1 cellular context compared by ENCODE assay signal in the genomic region with DNA sequence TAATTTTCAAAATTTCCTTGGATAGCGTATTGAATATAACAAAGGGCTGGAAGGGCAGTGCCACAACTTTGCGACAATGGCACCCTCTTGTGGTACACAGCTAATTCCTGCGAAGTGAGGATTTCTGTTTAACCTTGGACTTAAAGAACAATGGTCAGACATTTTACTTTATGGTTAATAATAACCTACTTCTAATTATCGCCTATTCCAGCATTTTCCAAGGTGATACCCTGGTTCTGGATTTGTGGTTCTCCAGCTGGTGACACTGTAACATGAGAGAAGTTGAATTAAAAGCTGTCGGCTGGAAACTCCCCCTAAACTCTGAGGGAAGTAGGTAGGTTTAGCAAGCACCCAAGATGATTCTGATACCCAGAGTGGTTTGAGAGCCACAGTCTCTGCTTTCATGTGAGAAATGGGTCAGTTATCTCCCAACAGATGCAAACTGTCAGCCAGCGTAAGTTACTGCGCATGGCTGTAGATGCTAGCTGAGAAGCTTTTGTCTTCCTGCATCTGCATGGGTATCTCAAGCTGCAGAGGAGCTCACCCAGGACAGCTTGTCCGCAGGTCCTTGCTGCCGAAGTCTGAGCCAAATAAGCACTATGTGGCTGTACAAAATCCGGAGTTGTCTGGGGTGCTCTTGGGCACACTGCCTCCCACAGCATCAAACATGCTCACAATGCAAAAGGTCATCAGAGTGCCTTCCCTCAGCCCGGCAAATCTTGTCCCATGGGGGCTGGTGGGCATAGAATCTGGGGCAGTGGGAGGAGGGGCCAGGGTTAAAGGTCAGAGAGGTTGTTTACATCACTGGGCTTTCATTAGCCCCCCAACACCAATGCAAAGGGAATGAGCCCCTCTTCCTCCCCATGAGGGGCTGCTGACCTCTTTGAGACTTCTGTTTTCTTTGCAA.
TF ChIP-seq lines count a peak whose summit lies in the region.

No MANE protein-coding gene starts in this region.

TF ChIP-seq in K562, 482 proteins besides CTCF, POLR2A, EP300 and RAD21 (continued from another document):
- TF ChIP-seq, protein P1, sequence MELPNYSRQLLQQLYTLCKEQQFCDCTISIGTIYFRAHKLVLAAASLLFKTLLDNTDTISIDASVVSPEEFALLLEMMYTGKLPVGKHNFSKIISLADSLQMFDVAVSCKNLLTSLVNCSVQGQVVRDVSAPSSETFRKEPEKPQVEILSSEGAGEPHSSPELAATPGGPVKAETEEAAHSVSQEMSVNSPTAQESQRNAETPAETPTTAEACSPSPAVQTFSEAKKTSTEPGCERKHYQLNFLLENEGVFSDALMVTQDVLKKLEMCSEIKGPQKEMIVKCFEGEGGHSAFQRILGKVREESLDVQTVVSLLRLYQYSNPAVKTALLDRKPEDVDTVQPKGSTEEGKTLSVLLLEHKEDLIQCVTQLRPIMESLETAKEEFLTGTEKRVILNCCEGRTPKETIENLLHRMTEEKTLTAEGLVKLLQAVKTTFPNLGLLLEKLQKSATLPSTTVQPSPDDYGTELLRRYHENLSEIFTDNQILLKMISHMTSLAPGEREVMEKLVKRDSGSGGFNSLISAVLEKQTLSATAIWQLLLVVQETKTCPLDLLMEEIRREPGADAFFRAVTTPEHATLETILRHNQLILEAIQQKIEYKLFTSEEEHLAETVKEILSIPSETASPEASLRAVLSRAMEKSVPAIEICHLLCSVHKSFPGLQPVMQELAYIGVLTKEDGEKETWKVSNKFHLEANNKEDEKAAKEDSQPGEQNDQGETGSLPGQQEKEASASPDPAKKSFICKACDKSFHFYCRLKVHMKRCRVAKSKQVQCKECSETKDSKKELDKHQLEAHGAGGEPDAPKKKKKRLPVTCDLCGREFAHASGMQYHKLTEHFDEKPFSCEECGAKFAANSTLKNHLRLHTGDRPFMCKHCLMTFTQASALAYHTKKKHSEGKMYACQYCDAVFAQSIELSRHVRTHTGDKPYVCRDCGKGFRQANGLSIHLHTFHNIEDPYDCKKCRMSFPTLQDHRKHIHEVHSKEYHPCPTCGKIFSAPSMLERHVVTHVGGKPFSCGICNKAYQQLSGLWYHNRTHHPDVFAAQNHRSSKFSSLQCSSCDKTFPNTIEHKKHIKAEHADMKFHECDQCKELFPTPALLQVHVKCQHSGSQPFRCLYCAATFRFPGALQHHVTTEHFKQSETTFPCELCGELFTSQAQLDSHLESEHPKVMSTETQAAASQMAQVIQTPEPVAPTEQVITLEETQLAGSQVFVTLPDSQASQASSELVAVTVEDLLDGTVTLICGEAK (IDR thresholded peaks at IDR 0.05), result no peak
- TF ChIP-seq, protein P1 (CRISPR knock-in tag; IDR thresholded peaks at IDR 0.05), result no peak
- no peak for TF ChIP-seq RUNX1 (IDR thresholded peaks at IDR 0.05; ENCODE audit: low read depth)
- no peak for TF ChIP-seq ZNF263 (CRISPR knock-in tag; IDR thresholded peaks at IDR 0.05; ENCODE audit: borderline replicate concordance)
- no peak for TF ChIP-seq BCL6 (CRISPR knock-in tag; IDR thresholded peaks at IDR 0.05)
- TF ChIP-seq RBM34 (IDR thresholded peaks at IDR 0.05; ENCODE audit: borderline replicate concordance, insufficient read depth, low read length), result no peak
- TF ChIP-seq, protein P2, sequence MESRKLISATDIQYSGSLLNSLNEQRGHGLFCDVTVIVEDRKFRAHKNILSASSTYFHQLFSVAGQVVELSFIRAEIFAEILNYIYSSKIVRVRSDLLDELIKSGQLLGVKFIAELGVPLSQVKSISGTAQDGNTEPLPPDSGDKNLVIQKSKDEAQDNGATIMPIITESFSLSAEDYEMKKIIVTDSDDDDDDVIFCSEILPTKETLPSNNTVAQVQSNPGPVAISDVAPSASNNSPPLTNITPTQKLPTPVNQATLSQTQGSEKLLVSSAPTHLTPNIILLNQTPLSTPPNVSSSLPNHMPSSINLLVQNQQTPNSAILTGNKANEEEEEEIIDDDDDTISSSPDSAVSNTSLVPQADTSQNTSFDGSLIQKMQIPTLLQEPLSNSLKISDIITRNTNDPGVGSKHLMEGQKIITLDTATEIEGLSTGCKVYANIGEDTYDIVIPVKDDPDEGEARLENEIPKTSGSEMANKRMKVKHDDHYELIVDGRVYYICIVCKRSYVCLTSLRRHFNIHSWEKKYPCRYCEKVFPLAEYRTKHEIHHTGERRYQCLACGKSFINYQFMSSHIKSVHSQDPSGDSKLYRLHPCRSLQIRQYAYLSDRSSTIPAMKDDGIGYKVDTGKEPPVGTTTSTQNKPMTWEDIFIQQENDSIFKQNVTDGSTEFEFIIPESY (CRISPR knock-in tag; IDR thresholded peaks at IDR 0.05), result 0 out of 2 replicates have a peak, but pooled peaks have one; percentile 14
- TF ChIP-seq CHCHD3 (CRISPR knock-in tag; IDR thresholded peaks at IDR 0.05), result no peak
- no peak for TF ChIP-seq NFRKB (IDR thresholded peaks at IDR 0.05; ENCODE audit: low read depth)
- TF ChIP-seq, protein P3, sequence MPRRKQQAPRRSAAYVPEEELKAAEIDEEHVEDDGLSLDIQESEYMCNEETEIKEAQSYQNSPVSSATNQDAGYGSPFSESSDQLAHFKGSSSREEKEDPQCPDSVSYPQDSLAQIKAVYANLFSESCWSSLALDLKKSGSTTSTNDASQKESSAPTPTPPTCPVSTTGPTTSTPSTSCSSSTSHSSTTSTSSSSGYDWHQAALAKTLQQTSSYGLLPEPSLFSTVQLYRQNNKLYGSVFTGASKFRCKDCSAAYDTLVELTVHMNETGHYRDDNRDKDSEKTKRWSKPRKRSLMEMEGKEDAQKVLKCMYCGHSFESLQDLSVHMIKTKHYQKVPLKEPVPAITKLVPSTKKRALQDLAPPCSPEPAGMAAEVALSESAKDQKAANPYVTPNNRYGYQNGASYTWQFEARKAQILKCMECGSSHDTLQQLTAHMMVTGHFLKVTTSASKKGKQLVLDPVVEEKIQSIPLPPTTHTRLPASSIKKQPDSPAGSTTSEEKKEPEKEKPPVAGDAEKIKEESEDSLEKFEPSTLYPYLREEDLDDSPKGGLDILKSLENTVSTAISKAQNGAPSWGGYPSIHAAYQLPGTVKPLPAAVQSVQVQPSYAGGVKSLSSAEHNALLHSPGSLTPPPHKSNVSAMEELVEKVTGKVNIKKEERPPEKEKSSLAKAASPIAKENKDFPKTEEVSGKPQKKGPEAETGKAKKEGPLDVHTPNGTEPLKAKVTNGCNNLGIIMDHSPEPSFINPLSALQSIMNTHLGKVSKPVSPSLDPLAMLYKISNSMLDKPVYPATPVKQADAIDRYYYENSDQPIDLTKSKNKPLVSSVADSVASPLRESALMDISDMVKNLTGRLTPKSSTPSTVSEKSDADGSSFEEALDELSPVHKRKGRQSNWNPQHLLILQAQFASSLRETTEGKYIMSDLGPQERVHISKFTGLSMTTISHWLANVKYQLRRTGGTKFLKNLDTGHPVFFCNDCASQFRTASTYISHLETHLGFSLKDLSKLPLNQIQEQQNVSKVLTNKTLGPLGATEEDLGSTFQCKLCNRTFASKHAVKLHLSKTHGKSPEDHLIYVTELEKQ (CRISPR knock-in tag; IDR thresholded peaks at IDR 0.05), result no peak
- no peak for TF ChIP-seq ESRRB (CRISPR knock-in tag; IDR thresholded peaks at IDR 0.05; ENCODE audit: borderline replicate concordance)
- TF ChIP-seq ZNF3 (CRISPR knock-in tag; IDR thresholded peaks at IDR 0.05), result no peak
- TF ChIP-seq ZNF561 (CRISPR knock-in tag; conservative IDR thresholded peaks at IDR 0.05), result no peak
- TF ChIP-seq HDAC3 (IDR thresholded peaks at IDR 0.05; ENCODE audit: borderline replicate concordance, partially characterized antibody), result no peak
- TF ChIP-seq SMC3 (conservative IDR thresholded peaks at IDR 0.05; ENCODE audit: insufficient read depth, low read depth, low read length), result peak; percentile 90
- TF ChIP-seq ARID2 (IDR thresholded peaks at IDR 0.05), result peak; percentile 79; the same call in 1 of the 2 replicates
- TF ChIP-seq MTA2 (IDR thresholded peaks at IDR 0.05; ENCODE audit: low read depth), result no peak
- TF ChIP-seq, protein P4, sequence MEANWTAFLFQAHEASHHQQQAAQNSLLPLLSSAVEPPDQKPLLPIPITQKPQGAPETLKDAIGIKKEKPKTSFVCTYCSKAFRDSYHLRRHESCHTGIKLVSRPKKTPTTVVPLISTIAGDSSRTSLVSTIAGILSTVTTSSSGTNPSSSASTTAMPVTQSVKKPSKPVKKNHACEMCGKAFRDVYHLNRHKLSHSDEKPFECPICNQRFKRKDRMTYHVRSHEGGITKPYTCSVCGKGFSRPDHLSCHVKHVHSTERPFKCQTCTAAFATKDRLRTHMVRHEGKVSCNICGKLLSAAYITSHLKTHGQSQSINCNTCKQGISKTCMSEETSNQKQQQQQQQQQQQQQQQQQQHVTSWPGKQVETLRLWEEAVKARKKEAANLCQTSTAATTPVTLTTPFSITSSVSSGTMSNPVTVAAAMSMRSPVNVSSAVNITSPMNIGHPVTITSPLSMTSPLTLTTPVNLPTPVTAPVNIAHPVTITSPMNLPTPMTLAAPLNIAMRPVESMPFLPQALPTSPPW (CRISPR knock-in tag; IDR thresholded peaks at IDR 0.05), result no peak
- TF ChIP-seq, protein P5, sequence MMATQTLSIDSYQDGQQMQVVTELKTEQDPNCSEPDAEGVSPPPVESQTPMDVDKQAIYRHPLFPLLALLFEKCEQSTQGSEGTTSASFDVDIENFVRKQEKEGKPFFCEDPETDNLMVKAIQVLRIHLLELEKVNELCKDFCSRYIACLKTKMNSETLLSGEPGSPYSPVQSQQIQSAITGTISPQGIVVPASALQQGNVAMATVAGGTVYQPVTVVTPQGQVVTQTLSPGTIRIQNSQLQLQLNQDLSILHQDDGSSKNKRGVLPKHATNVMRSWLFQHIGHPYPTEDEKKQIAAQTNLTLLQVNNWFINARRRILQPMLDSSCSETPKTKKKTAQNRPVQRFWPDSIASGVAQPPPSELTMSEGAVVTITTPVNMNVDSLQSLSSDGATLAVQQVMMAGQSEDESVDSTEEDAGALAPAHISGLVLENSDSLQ (IDR thresholded peaks at IDR 0.05), result no peak
- TF ChIP-seq HIVEP1 (CRISPR knock-in tag; IDR thresholded peaks at IDR 0.05), result no peak
- no peak for TF ChIP-seq ZNF23 (CRISPR knock-in tag; IDR thresholded peaks at IDR 0.05)
- TF ChIP-seq, protein P6, sequence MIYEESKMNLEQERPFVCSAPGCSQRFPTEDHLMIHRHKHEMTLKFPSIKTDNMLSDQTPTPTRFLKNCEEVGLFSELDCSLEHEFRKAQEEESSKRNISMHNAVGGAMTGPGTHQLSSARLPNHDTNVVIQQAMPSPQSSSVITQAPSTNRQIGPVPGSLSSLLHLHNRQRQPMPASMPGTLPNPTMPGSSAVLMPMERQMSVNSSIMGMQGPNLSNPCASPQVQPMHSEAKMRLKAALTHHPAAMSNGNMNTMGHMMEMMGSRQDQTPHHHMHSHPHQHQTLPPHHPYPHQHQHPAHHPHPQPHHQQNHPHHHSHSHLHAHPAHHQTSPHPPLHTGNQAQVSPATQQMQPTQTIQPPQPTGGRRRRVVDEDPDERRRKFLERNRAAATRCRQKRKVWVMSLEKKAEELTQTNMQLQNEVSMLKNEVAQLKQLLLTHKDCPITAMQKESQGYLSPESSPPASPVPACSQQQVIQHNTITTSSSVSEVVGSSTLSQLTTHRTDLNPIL (CRISPR knock-in tag; IDR thresholded peaks at IDR 0.05), result no peak
- TF ChIP-seq, protein P7, sequence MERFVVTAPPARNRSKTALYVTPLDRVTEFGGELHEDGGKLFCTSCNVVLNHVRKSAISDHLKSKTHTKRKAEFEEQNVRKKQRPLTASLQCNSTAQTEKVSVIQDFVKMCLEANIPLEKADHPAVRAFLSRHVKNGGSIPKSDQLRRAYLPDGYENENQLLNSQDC (CRISPR knock-in tag; IDR thresholded peaks at IDR 0.05), result no peak
- TF ChIP-seq, protein P8, sequence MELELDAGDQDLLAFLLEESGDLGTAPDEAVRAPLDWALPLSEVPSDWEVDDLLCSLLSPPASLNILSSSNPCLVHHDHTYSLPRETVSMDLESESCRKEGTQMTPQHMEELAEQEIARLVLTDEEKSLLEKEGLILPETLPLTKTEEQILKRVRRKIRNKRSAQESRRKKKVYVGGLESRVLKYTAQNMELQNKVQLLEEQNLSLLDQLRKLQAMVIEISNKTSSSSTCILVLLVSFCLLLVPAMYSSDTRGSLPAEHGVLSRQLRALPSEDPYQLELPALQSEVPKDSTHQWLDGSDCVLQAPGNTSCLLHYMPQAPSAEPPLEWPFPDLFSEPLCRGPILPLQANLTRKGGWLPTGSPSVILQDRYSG (tag; conservative IDR thresholded peaks at IDR 0.05; ENCODE audit: low read depth), result no peak
- TF ChIP-seq JUN (IDR thresholded peaks at IDR 0.05; ENCODE audit: borderline replicate concordance, low read depth, low read length), result no peak
- peak; percentile 56; the same call in 1 of the 2 replicates for TF ChIP-seq JUN (CRISPR knock-in tag; IDR thresholded peaks at IDR 0.05; ENCODE audit: borderline replicate concordance)
- no peak for TF ChIP-seq ZNF77 (CRISPR knock-in tag; IDR thresholded peaks at IDR 0.05)
